In genomic region chr11:105641433-105641832, GRCh38 we compare ENCODE assay signal across 25 cellular contexts. TPM values are rescaled to one million over a fixed set of nuclear protein-coding genes. Genes with fewer than 3 reads are reported as not detected.
"Had no signal": no experiment of that assay in that cellular context is flagged by ENCODE, and none has a peak within 500 bp of the region (broad histone marks: within the 10 kb centered on the region; RNA-seq: fewer than 3 reads in every experiment).

No MANE protein-coding gene starts in this region.

- H3K4me1 ChIP-seq: adrenal gland had no signal

- DNase-seq: activated CD4-positive, alpha-beta memory T cell treated with anti-CD3 and anti-CD28 coated beads for 36 hours; activated CD4-positive, alpha-beta T cell treated with anti-CD3 and anti-CD28 coated beads, Interleukin-2, amount 10 ng/mL, durations not matched to agents 7 days and 5 days; activated CD4-positive, CD25-positive, alpha-beta regulatory T cell; activated CD8-positive, alpha-beta memory T cell treated with anti-CD3 and anti-CD28 coated beads for 24 hours; activated naive CD4-positive, alpha-beta T cell treated with anti-CD3 and anti-CD28 coated beads, Interleukin-2, amount 50 U/mL, for 16 hours; activated naive CD8-positive, alpha-beta T cell treated with anti-CD3 and anti-CD28 coated beads, Interleukin-2, amount 10 ng/mL, durations not matched to agents 7 days and 5 days; activated T-cell treated with anti-CD3 and anti-CD28 coated beads for 4 hours; activated T-cell treated with anti-CD3 and anti-CD28 coated beads, Interleukin-2, amount 50 U/mL, for 48 hours; adrenal gland; anterior cingulate cortex; caudate nucleus; Karpas-422; MM.1S; NCI-H1105 treated with DMSO at 0.1 percent for 48 hours; NCI-H1436 treated with DMSO at 0.1 percent for 48 hours; NCI-H187; NCI-H2081; NCI-H446; NCI-H524; SHP77 treated with DMSO at 0.1 percent for 48 hours; T-cell; T-helper 2 cell; T1000 had no signal

- H3K36me3 ChIP-seq: adrenal gland had no signal

- H3K9me3 ChIP-seq: adrenal gland had no signal

- H3K27me3 ChIP-seq: adrenal gland had no signal

- ATAC-seq: T-cell had no signal

- H3K4me3 ChIP-seq: adrenal gland had no signal

- H3K27ac ChIP-seq: adrenal gland, VCaP had no signal

RNA-seq across cellular contexts. Expression of gene GRIA4, which starts 31.6 kb away (rescaled TPM):
- total RNA-seq: activated CD4-positive, alpha-beta memory T cell treated with anti-CD3 and anti-CD28 coated beads for 36 hours; activated CD4-positive, alpha-beta T cell treated with anti-CD3 and anti-CD28 coated beads, Interleukin-2, amount 10 ng/mL, durations not matched to agents 7 days and 5 days; activated naive CD8-positive, alpha-beta T cell treated with anti-CD3 and anti-CD28 coated beads, Interleukin-2, amount 10 ng/mL, durations not matched to agents 7 days and 5 days; activated T-helper 2 cell treated with anti-CD3 and anti-CD28 coated beads, Interferon-gamma antibody, Interleukin-2, Interleukin-4, amounts not matched to agents 10 μg/mL and 5 μg/mL and 100 μg/mL, durations not matched to agents 14 hours and 24 hours and 36 hours had no signal
